Comparison of ENCODE assay signal across 29 cellular contexts in the genomic region with DNA sequence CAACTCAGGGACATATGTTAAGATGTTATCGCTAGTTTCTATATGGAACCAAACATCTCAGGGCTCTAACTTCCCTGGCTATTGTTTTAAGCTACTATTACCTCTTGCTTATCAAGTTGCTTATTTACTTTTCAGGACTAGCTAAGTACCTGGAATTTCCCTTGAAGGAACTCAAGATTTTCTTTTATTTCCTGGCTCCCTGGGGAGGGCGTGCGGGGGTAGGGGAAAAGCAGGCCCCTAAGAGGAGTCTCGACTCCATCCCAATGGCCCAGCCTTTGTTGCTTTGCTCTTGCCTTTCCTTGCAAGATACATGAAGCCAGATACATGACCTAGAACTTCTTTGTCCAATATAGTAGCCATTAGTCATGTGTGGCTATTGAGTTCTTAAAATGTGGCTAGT.
"Had no signal": no experiment of that assay in that cellular context is flagged by ENCODE, and none has a peak within 500 bp of the region (broad histone marks: within the 10 kb centered on the region; RNA-seq: fewer than 3 reads in every experiment).

No MANE protein-coding gene starts in this region.

- H3K4me2 ChIP-seq: hepatocyte, neural progenitor cell, smooth muscle cell had no signal

- H3K27ac Mint-ChIP-seq: memory B cell; mesothelial cell of epicardium; naive B cell; nephron; neural progenitor cell; stimulated activated naive CD8-positive, alpha-beta T cell treated with anti-CD3 and anti-CD28 coated beads, Interleukin-15, amount 100 ng/mL, for 72 hours had no signal

- H3K9ac ChIP-seq: neural progenitor cell had no signal

- DNase-seq: dorsolateral prefrontal cortex; effector CD4-positive, alpha-beta T cell; foreskin keratinocyte; heart left ventricle; mucosa of descending colon; naive B cell; nucleus accumbens; stimulated activated CD4-positive, alpha-beta T cell treated with anti-CD3 and anti-CD28 coated beads, Interleukin-12 subunit alpha, Interleukin-12 subunit beta, amount 100 ng/mL, for 4 hours; stimulated activated CD4-positive, alpha-beta T cell treated with anti-CD3 and anti-CD28 coated beads, Interleukin-1b, Interleukin-23, amount 100 ng/mL, for 48 hours; stimulated activated CD4-positive, alpha-beta T cell treated with anti-CD3 and anti-CD28 coated beads, Interleukin-4, amount 100 ng/mL, for 1 hour; stimulated activated CD8-positive, alpha-beta memory T cell treated with anti-CD3 and anti-CD28 coated beads, Interleukin-4, amount 100 ng/mL, for 48 hours; stimulated activated naive CD4-positive, alpha-beta T cell; stimulated activated naive CD8-positive, alpha-beta T cell treated with anti-CD3 and anti-CD28 coated beads, Interleukin-15, amount 100 ng/mL, for 72 hours; trophoblast cell had no signal

- H3K4me1 Mint-ChIP-seq: memory B cell; naive B cell; nephron; stimulated activated naive CD8-positive, alpha-beta T cell treated with anti-CD3 and anti-CD28 coated beads, Interleukin-15, amount 100 ng/mL, for 72 hours had no signal

- H3K79me2 ChIP-seq: hepatocyte had no signal

- H3K4me1 ChIP-seq: foreskin keratinocyte, gastroesophageal sphincter, heart left ventricle, prostate gland, right atrium auricular region, suprapubic skin, vagina had no signal

- H3K27ac ChIP-seq: dorsolateral prefrontal cortex, epithelial cell of prostate, foreskin keratinocyte, gastroesophageal sphincter, heart left ventricle, hepatocyte, neural progenitor cell, prostate gland, right atrium auricular region, suprapubic skin, vagina had no signal

- H3K36me3 Mint-ChIP-seq: memory B cell, mesothelial cell of epicardium, naive B cell, neural progenitor cell had no signal

- H3K9me3 ChIP-seq: gastroesophageal sphincter, heart left ventricle, mucosa of descending colon, prostate gland, right atrium auricular region, suprapubic skin, vagina had no signal

- H3K9me3 Mint-ChIP-seq: memory B cell; mesothelial cell of epicardium; nephron; neural progenitor cell; stimulated activated naive CD8-positive, alpha-beta T cell treated with anti-CD3 and anti-CD28 coated beads, Interleukin-15, amount 100 ng/mL, for 72 hours had no signal

- H3K4me3 Mint-ChIP-seq: memory B cell; mesothelial cell of epicardium; naive B cell; nephron; neural progenitor cell; stimulated activated naive CD8-positive, alpha-beta T cell treated with anti-CD3 and anti-CD28 coated beads, Interleukin-15, amount 100 ng/mL, for 72 hours had no signal

- H3K36me3 ChIP-seq: gastroesophageal sphincter, heart left ventricle, neural progenitor cell, prostate gland, right atrium auricular region, suprapubic skin, vagina had no signal

- ATAC-seq: esophagus mucosa; foreskin keratinocyte; gastroesophageal sphincter; heart left ventricle; mucosa of descending colon; sciatic nerve; stimulated activated naive CD8-positive, alpha-beta T cell treated with anti-CD3 and anti-CD28 coated beads, Interleukin-15, amount 100 ng/mL, for 72 hours had no signal

- H3K27me3 ChIP-seq: dorsolateral prefrontal cortex, foreskin keratinocyte, gastroesophageal sphincter, hepatocyte, neural progenitor cell, right atrium auricular region, suprapubic skin, vagina had no signal

- H2AFZ ChIP-seq: hepatocyte had no signal

- H3K4me3 ChIP-seq: dorsolateral prefrontal cortex, gastroesophageal sphincter, heart left ventricle, hepatocyte, lung, mucosa of descending colon, neural progenitor cell, prostate gland, right atrium auricular region, smooth muscle cell, suprapubic skin, vagina had no signal
